Comparison of ENCODE assay signal across 7 cellular contexts in genomic region chr3:107846282-107846852, GRCh38.
A peak's percentile ranks its signal among the peaks of the same experiment; 100 is the strongest.
DNase-seq lines count a peak whose midpoint lies in the region; ATAC-seq, FAIRE-seq and TF ChIP-seq lines count a peak whose summit lies in the region.

No MANE protein-coding gene starts in this region.

- H3K4me3 ChIP-seq in GM12875 (ENCODE audit: low read depth, low read length) (no peak overlapping the region), pancreas (no peak overlapping the region)

- peak; percentile 74 to 91 (median 90) for ATAC-seq in pancreas
- no peak for ATAC-seq in HG03039 (IDR thresholded peaks at IDR 0.05; ENCODE audit: unreplicated experiment)
- no peak for ATAC-seq in GM21526 (IDR thresholded peaks at IDR 0.05; ENCODE audit: low FRiP score, unreplicated experiment)

- TF ChIP-seq CTCF in GM12875 (IDR thresholded peaks at IDR 0.05; ENCODE audit: borderline replicate concordance, insufficient read depth, low read depth, low read length): peak; percentile 71
- peak; percentile 19 to 38 (median 32) for TF ChIP-seq CTCF in pancreas (IDR thresholded peaks at IDR 0.05)

- H3K27ac Mint-ChIP-seq in activated naive CD4-positive, alpha-beta T cell treated with anti-CD3 and anti-CD28 coated beads for 36 hours: no peak overlapping the region

- WGBS in pancreas, 2 donors: 41 to 44% methylated on average over 10 of the region's 10 CpGs

- no peak overlapping the region for H3K4me3 Mint-ChIP-seq in activated naive CD4-positive, alpha-beta T cell treated with anti-CD3 and anti-CD28 coated beads for 36 hours

- H3K4me1 Mint-ChIP-seq in activated naive CD4-positive, alpha-beta T cell treated with anti-CD3 and anti-CD28 coated beads for 36 hours (ENCODE audit: low read depth): no peaks in the 10 kb centered on the region

- no peaks in the 10 kb centered on the region for H3K27me3 Mint-ChIP-seq in activated naive CD4-positive, alpha-beta T cell treated with anti-CD3 and anti-CD28 coated beads for 36 hours (ENCODE audit: low read depth)

- intact Hi-C loops in activated naive CD4-positive, alpha-beta T cell treated with anti-CD3 and anti-CD28 coated beads for 36 hours (cut with micrococcal nuclease): loop anchor here (1.0 to 5.0 kb wide), 4 partner anchors 170 to 609 kb away; no protein-coding TSS in a partner anchor
- intact Hi-C loops in pancreas (cut with DNase I): no loop called here

- no peaks in the 10 kb centered on the region for H3K36me3 ChIP-seq in pancreas

- H3K36me3 Mint-ChIP-seq in activated naive CD4-positive, alpha-beta T cell treated with anti-CD3 and anti-CD28 coated beads for 36 hours (ENCODE audit: low read depth): no peaks in the 10 kb centered on the region

- FAIRE-seq in pancreas (lab: Jason Lieb, UNC): no peak

- no peaks in the 10 kb centered on the region for H3K9me3 ChIP-seq in pancreas

- DNase-seq in NCI-H146 treated with DMSO at 0.1 percent for 48 hours (lab: John Stamatoyannopoulos, UW; ENCODE audit: unreplicated experiment): peak; percentile 96
- DNase-seq in activated naive CD4-positive, alpha-beta T cell treated with anti-CD3 and anti-CD28 coated beads for 36 hours: peak; percentile 65
- DNase-seq in glomerular visceral epithelial cell (ENCODE audit: extremely low spot score): peak; percentile 66
- peak in 5 of 6 donors; percentile 20 to 84 (median 63) for DNase-seq in pancreas

- H3K27me3 ChIP-seq in pancreas: no peaks in the 10 kb centered on the region

- H3K9me3 Mint-ChIP-seq in activated naive CD4-positive, alpha-beta T cell treated with anti-CD3 and anti-CD28 coated beads for 36 hours: no peaks in the 10 kb centered on the region

- peaks cover 0 to 8% (median 0%) of the 10 kb centered on the region in 3 donors for H3K4me1 ChIP-seq in pancreas

- no peak overlapping the region for H3K27ac ChIP-seq in pancreas

- CTCF ChIA-PET in activated naive CD4-positive, alpha-beta T cell treated with anti-CD3 and anti-CD28 coated beads for 36 hours (lab: Charles Lee): interaction anchor here (1.0 to 1.8 kb wide), 8 partner anchors 9 to 460 kb away, joined by 3 to 10 read pairs (median 4); no protein-coding TSS in a partner anchor

Comparison
In these comparisons a context has a peak if more than half of its experiments do, and no peak if none do; other contexts are left out.
1. ATAC-seq: peak in pancreas (4 of 4); none in HG03039 (single experiment) and GM21526 (single experiment).
2. Peak in every context shown above with its lines, with median percentiles within 50 percentile points of each other: DNase-seq.